ENCODE assay signal across 8 cellular contexts in genomic region chr20:35447082-35447789, GRCh38. TPM values are rescaled to one million over a fixed set of nuclear protein-coding genes. Genes with fewer than 3 reads are reported as not detected.
DNase-seq lines count a peak whose midpoint lies in the region; ATAC-seq, FAIRE-seq and TF ChIP-seq lines count a peak whose summit lies in the region.

No MANE protein-coding gene starts in this region.

- H3K9me3 ChIP-seq in heart left ventricle: no peaks in the 10 kb centered on the region
- no peaks in the 10 kb centered on the region for H3K9me3 ChIP-seq in upper lobe of left lung

- no peaks in the 10 kb centered on the region for H3K9me3 Mint-ChIP-seq in activated naive CD8-positive, alpha-beta T cell treated with anti-CD3 and anti-CD28 coated beads for 36 hours
- no peaks in the 10 kb centered on the region for H3K9me3 Mint-ChIP-seq in progenitor cell of endocrine pancreas (ENCODE audit: low read depth)

- intact Hi-C loops in heart left ventricle (cut with DNase I): loop anchor here in 7 of 10 donors (1.0 to 10.0 kb wide), 4 partner anchors 142 to 612 kb away; no protein-coding TSS in a partner anchor

- H3K27me3 Mint-ChIP-seq in activated naive CD8-positive, alpha-beta T cell treated with anti-CD3 and anti-CD28 coated beads for 36 hours: peaks cover 7% of the 10 kb centered on the region
- H3K27me3 Mint-ChIP-seq in progenitor cell of endocrine pancreas: peaks cover 3% of the 10 kb centered on the region

- peaks cover 7% of the 10 kb centered on the region for H3K4me1 Mint-ChIP-seq in activated naive CD8-positive, alpha-beta T cell treated with anti-CD3 and anti-CD28 coated beads for 36 hours
- H3K4me1 Mint-ChIP-seq in progenitor cell of endocrine pancreas (ENCODE audit: low read depth): peaks cover 4% of the 10 kb centered on the region

- FAIRE-seq in A204.1 (lab: Jason Lieb, UNC): peak; percentile 46

- WGBS in heart left ventricle, 4 donors: 2 to 3% (median 2%) methylated on average over 11 of the region's 11 CpGs
- WGBS in upper lobe of left lung, 2 donors: 2% methylated on average over 11 of the region's 11 CpGs

- peak; percentile 70 for DNase-seq in NCI-H1092 (lab: John Stamatoyannopoulos, UW)
- DNase-seq in SKM-1 treated with dmso at 0.1 percent for 144 hours (lab: John Stamatoyannopoulos, UW; ENCODE audit: unreplicated experiment): peak; percentile 72
- DNase-seq in activated naive CD8-positive, alpha-beta T cell treated with anti-CD3 and anti-CD28 coated beads for 36 hours: peak; percentile 89
- peak; percentile 74 to 91 (median 81) for DNase-seq in heart left ventricle
- peak; percentile 97 for DNase-seq in progenitor cell of endocrine pancreas (ENCODE audit: low spot score, unreplicated experiment)
- peak in 1 of 2 donors; percentile 89 for DNase-seq in upper lobe of left lung

- ATAC-seq in GM19035 (IDR thresholded peaks at IDR 0.05; ENCODE audit: unreplicated experiment): peak; percentile 70
- peak; percentile 67 to 90 (median 88) for ATAC-seq in heart left ventricle
- ATAC-seq in upper lobe of left lung (ENCODE audit: low FRiP score in 2 of 2): peak; percentile 94 to 96

- H3K36me3 ChIP-seq in heart left ventricle: no peaks in the 10 kb centered on the region
- no peaks in the 10 kb centered on the region for H3K36me3 ChIP-seq in upper lobe of left lung

- TF ChIP-seq POLR2A in heart left ventricle (IDR thresholded peaks at IDR 0.05) (no peak), upper lobe of left lung (IDR thresholded peaks at IDR 0.05) (no peak)

- no peaks in the 10 kb centered on the region for H3K27me3 ChIP-seq in heart left ventricle
- H3K27me3 ChIP-seq in upper lobe of left lung: no peaks in the 10 kb centered on the region

- no peak for TF ChIP-seq EP300 in upper lobe of left lung (IDR thresholded peaks at IDR 0.05)

- H3K36me3 Mint-ChIP-seq in activated naive CD8-positive, alpha-beta T cell treated with anti-CD3 and anti-CD28 coated beads for 36 hours: no peaks in the 10 kb centered on the region
- H3K36me3 Mint-ChIP-seq in progenitor cell of endocrine pancreas (ENCODE audit: insufficient read depth): no peaks in the 10 kb centered on the region

- H3K27ac ChIP-seq in heart left ventricle (no peak overlapping the region), upper lobe of left lung (no peak overlapping the region)

- H3K4me3 Mint-ChIP-seq in activated naive CD8-positive, alpha-beta T cell treated with anti-CD3 and anti-CD28 coated beads for 36 hours: peak overlapping the region; percentile 86
- peak overlapping the region; percentile 74 for H3K4me3 Mint-ChIP-seq in progenitor cell of endocrine pancreas (ENCODE audit: low read depth)

- H3K4me3 ChIP-seq in heart left ventricle (peak overlapping the region in 11 of 12 donors; percentile 10 to 51 (median 38)), upper lobe of left lung (peak overlapping the region in 3 of 4 donors; percentile 27 to 45 (median 44))

- peaks cover 0 to 3% (median 0%) of the 10 kb centered on the region in 12 donors for H3K4me1 ChIP-seq in heart left ventricle
- H3K4me1 ChIP-seq in upper lobe of left lung: peaks cover 0 to 10% (median 0%) of the 10 kb centered on the region in 4 donors

- TF ChIP-seq CTCF in heart left ventricle (IDR thresholded peaks at IDR 0.05): peak; percentile 84 to 98 (median 93)
- peak; percentile 91 for TF ChIP-seq CTCF in progenitor cell of endocrine pancreas (IDR thresholded peaks at IDR 0.05; ENCODE audit: unreplicated experiment)
- peak; percentile 71 to 97 (median 86) for TF ChIP-seq CTCF in upper lobe of left lung (IDR thresholded peaks at IDR 0.05)

- H3K27ac Mint-ChIP-seq in activated naive CD8-positive, alpha-beta T cell treated with anti-CD3 and anti-CD28 coated beads for 36 hours: peak overlapping the region; percentile 78
- H3K27ac Mint-ChIP-seq in progenitor cell of endocrine pancreas: peak overlapping the region; percentile 85

RNA-seq across cellular contexts. Expression of gene CEP250, which starts 8.2 kb away (rescaled TPM):
- total RNA-seq in activated naive CD8-positive, alpha-beta T cell treated with anti-CD3 and anti-CD28 coated beads for 36 hours: 10 to 100 TPM; 48.8 to 55.5 TPM
- 10 to 100 TPM; 11.6 to 21.4 (median 15.4) TPM for total RNA-seq in heart left ventricle
- polyA plus RNA-seq in heart left ventricle: 10 to 100 TPM; 11.4 to 13.0 TPM
- total RNA-seq in progenitor cell of endocrine pancreas: 73.2 and 76.9 TPM in 2 replicates
- 10 to 100 TPM; 15.4 to 66.6 (median 29.6) TPM for total RNA-seq in upper lobe of left lung

RNA-seq across cellular contexts. Expression of gene GDF5, which starts 9.2 kb away (rescaled TPM):
- total RNA-seq in activated naive CD8-positive, alpha-beta T cell treated with anti-CD3 and anti-CD28 coated beads for 36 hours: not detected
- 1 to 10 TPM in 1 of 9 donors, under 1 TPM in 2, not detected in 6; 0.12 to 1.1 (median 0.24) TPM for total RNA-seq in heart left ventricle
- polyA plus RNA-seq in heart left ventricle: under 1 TPM in 1 of 2 donors, not detected in 1; 0.14 TPM
- not detected in 2 replicates for total RNA-seq in progenitor cell of endocrine pancreas
- 1 to 10 TPM in 2 of 6 donors, under 1 TPM in 3, not detected in 1; 0.14 to 1.9 (median 0.59) TPM for total RNA-seq in upper lobe of left lung

RNA-seq across cellular contexts. Expression of gene UQCC1, which starts 35.5 kb away (rescaled TPM):
- 10 to 100 TPM; 60.3 to 62.8 TPM for total RNA-seq in activated naive CD8-positive, alpha-beta T cell treated with anti-CD3 and anti-CD28 coated beads for 36 hours
- 100 to 1,000 TPM in 4 of 9 donors, 10 to 100 TPM in 5; 56.4 to 132 (median 96.9) TPM for total RNA-seq in heart left ventricle
- 10 to 100 TPM; 50.1 to 98.8 TPM for polyA plus RNA-seq in heart left ventricle
- 59.2 and 65.0 TPM in 2 replicates for total RNA-seq in progenitor cell of endocrine pancreas
- 10 to 100 TPM; 22.0 to 96.4 (median 42.9) TPM for total RNA-seq in upper lobe of left lung
